8 cellular contexts compared by ENCODE assay signal in genomic region chr10:61975107-61975932, GRCh38.
A peak's percentile ranks its signal among the peaks of the same experiment; 100 is the strongest.
DNase-seq lines count a peak whose midpoint lies in the region; ATAC-seq and TF ChIP-seq lines count a peak whose summit lies in the region.

No MANE protein-coding gene starts in this region.

- ATAC-seq in GM21717 (IDR thresholded peaks at IDR 0.05; ENCODE audit: unreplicated experiment) = peak; percentile 96
- peak; percentile 77 to 85 (median 82) for ATAC-seq in psoas muscle
- no peak for ATAC-seq in left colon

- H3K9me3 ChIP-seq in psoas muscle = no peaks in the 10 kb centered on the region

- 52 to 63% (median 61%) methylated on average over 4 of the region's 4 CpGs for WGBS in psoas muscle, 3 donors

- H3K27ac ChIP-seq in psoas muscle = peak overlapping the region; percentile 74

- peak; percentile 88 for DNase-seq in EL
- DNase-seq in Kasumi-1 (lab: John Stamatoyannopoulos, UW) = peak; percentile 36 to 55
- DNase-seq in choroid plexus epithelial cell (ENCODE audit: low read depth) = peak; percentile 77
- no peak for DNase-seq in psoas muscle
- DNase-seq in activated naive CD4-positive, alpha-beta T cell (lab: John Stamatoyannopoulos, UW) = no peak
- DNase-seq in left colon = no peak
- DNase-seq in head of caudate nucleus = no peak

- no peaks in the 10 kb centered on the region for H3K36me3 ChIP-seq in psoas muscle (ENCODE audit: insufficient read depth in 1 of 2, low read depth in 1 of 2)

- H3K4me3 ChIP-seq in choroid plexus epithelial cell (ENCODE audit: low read depth, low read length) (no peak overlapping the region), psoas muscle (peak overlapping the region; percentile 38)

- TF ChIP-seq CTCF in choroid plexus epithelial cell (conservative IDR thresholded peaks at IDR 0.05; ENCODE audit: low read depth, low read length) (no peak), psoas muscle (IDR thresholded peaks at IDR 0.05) (no peak)

- H3K27me3 ChIP-seq in psoas muscle (ENCODE audit: insufficient read depth in 3 of 3, low read length in 2 of 3) = no peaks in the 10 kb centered on the region

- peaks cover 40% of the 10 kb centered on the region for H3K4me1 ChIP-seq in psoas muscle

- intact Hi-C loops in psoas muscle (cut with DNase I) = no loop called here
- intact Hi-C loops in left colon (cut with DNase I, micrococcal nuclease) = no loop called here
- intact Hi-C loops in head of caudate nucleus (cut with DNase I) = no loop called here

Comparison
In these comparisons a context has a peak if more than half of its experiments do, and no peak if none do; other contexts are left out.
1. DNase-seq: peak in EL (single experiment), Kasumi-1 (2 of 2) and choroid plexus epithelial cell (single experiment); none in psoas muscle (0 of 2), activated naive CD4-positive, alpha-beta T cell (0 of 4), left colon (0 of 2) and head of caudate nucleus (0 of 42).